Comparison of ENCODE assay signal across 1 cellular context in genomic region chr7:155805826-155806095, GRCh38.
TF ChIP-seq lines count a peak whose summit lies in the region.

No MANE protein-coding gene starts in this region.

TF ChIP-seq in GM23338, 12 proteins besides CTCF, POLR2A, EP300 and RAD21 (continued from another document):
- TF ChIP-seq ZNF462 (CRISPR knock-in tag; IDR thresholded peaks at IDR 0.05) = no peak
- TF ChIP-seq STAT1 (IDR thresholded peaks at IDR 0.05; ENCODE audit: unreplicated experiment) = no peak
- no peak for TF ChIP-seq ZNF331 (CRISPR knock-in tag; IDR thresholded peaks at IDR 0.05; ENCODE audit: low read depth)
- TF ChIP-seq CREB1 (CRISPR knock-in tag; IDR thresholded peaks at IDR 0.05; ENCODE audit: low read depth) = no peak
